ENCODE assay signal across 1 cellular context in genomic region chr3:189324538-189325138, GRCh38.
TF ChIP-seq lines count a peak whose summit lies in the region.

No MANE protein-coding gene starts in this region.

TF ChIP-seq in GM12878, 131 proteins besides CTCF, POLR2A, EP300 and RAD21 (continued from another document and continues in another):
- no peak for TF ChIP-seq ZBTB11 (CRISPR knock-in tag; IDR thresholded peaks at IDR 0.05)
- TF ChIP-seq ZBTB33 (IDR thresholded peaks at IDR 0.05): no peak
- TF ChIP-seq IRF5 (IDR thresholded peaks at IDR 0.05; ENCODE audit: borderline replicate concordance): no peak
- no peak for TF ChIP-seq RBBP5 (conservative IDR thresholded peaks at IDR 0.05)
- no peak; the same call in 1 of the 2 replicates for TF ChIP-seq BACH1 (IDR thresholded peaks at IDR 0.05; ENCODE audit: borderline replicate concordance)
- TF ChIP-seq HSF1 (IDR thresholded peaks at IDR 0.05; ENCODE audit: low read depth, low read length): no peak
- no peak for TF ChIP-seq IRF3 (IDR thresholded peaks at IDR 0.05)
- no peak for TF ChIP-seq RCOR1 (conservative IDR thresholded peaks at IDR 0.05; ENCODE audit: low read depth, low read length)
- TF ChIP-seq SIN3A (IDR thresholded peaks at IDR 0.05; ENCODE audit: low read depth, low read length): no peak
- TF ChIP-seq CUX1 (IDR thresholded peaks at IDR 0.05; ENCODE audit: insufficient replicate concordance, low read depth, low read length): no peak
- peak; percentile 36 for TF ChIP-seq MEF2B (IDR thresholded peaks at IDR 0.05; ENCODE audit: partially characterized antibody, poor library complexity, severe bottlenecking)
- TF ChIP-seq SREBF2 (IDR thresholded peaks at IDR 0.05; ENCODE audit: low read length): no peak
- peak; percentile 96; the same call in 1 of the 2 replicates for TF ChIP-seq CBFB (IDR thresholded peaks at IDR 0.05; ENCODE audit: low read depth)
- TF ChIP-seq PBX3 (IDR thresholded peaks at IDR 0.05; ENCODE audit: insufficient replicate concordance, low read depth, low read length): peak; percentile 13
- TF ChIP-seq GABPA (IDR thresholded peaks at IDR 0.05; ENCODE audit: low read depth): peak; percentile 43; the same call in 1 of the 2 replicates
- peak in 1 of 2 experiments; percentile 90; a peak in 2 of 4 replicates for TF ChIP-seq CEBPB (IDR thresholded peaks at IDR 0.05; ENCODE audit: borderline replicate concordance in 1 of 2, low read depth in 2 of 2, low read length in 2 of 2)
- no peak for TF ChIP-seq ZNF384 (IDR thresholded peaks at IDR 0.05; ENCODE audit: borderline replicate concordance, low read depth, low read length)
- no peak for TF ChIP-seq ATF3 (IDR thresholded peaks at IDR 0.05; ENCODE audit: borderline replicate concordance, extremely low read depth, low read depth, low read length)
- TF ChIP-seq ZBED1 (IDR thresholded peaks at IDR 0.05; ENCODE audit: borderline replicate concordance): peak; percentile 93; the same call in 1 of the 2 replicates
- no peak for TF ChIP-seq MXI1 (IDR thresholded peaks at IDR 0.05; ENCODE audit: low read depth, low read length)
- no peak for TF ChIP-seq PRDM15 (CRISPR knock-in tag; IDR thresholded peaks at IDR 0.05)
- TF ChIP-seq ZNF274 (IDR thresholded peaks at IDR 0.05; ENCODE audit: insufficient read depth, insufficient read length): no peak
- TF ChIP-seq RELB (IDR thresholded peaks at IDR 0.05; ENCODE audit: low read depth): peak; percentile 72
- no peak for TF ChIP-seq KDM1A (IDR thresholded peaks at IDR 0.05; ENCODE audit: borderline replicate concordance)
- peak; percentile 90 for TF ChIP-seq TBL1XR1 (IDR thresholded peaks at IDR 0.05; ENCODE audit: low read depth, low read length)
- no peak for TF ChIP-seq MAX (IDR thresholded peaks at IDR 0.05; ENCODE audit: low read depth, low read length)
- TF ChIP-seq NR2C1 (IDR thresholded peaks at IDR 0.05): no peak
- TF ChIP-seq SIX5 (IDR thresholded peaks at IDR 0.05; ENCODE audit: low read depth, low read length, severe bottlenecking): no peak
- TF ChIP-seq EED (IDR thresholded peaks at IDR 0.05; ENCODE audit: low read depth): peak; percentile 96
- TF ChIP-seq SUZ12 (IDR thresholded peaks at IDR 0.05; ENCODE audit: unreplicated experiment): no peak
- no peak for TF ChIP-seq NFYA (IDR thresholded peaks at IDR 0.05; ENCODE audit: borderline replicate concordance, low read depth, low read length)
- TF ChIP-seq PML (IDR thresholded peaks at IDR 0.05; ENCODE audit: low read length): peak; percentile 81
- peak; percentile 98 for TF ChIP-seq SMAD1 (IDR thresholded peaks at IDR 0.05; ENCODE audit: low read depth, partially characterized antibody)
